28 cellular contexts compared by ENCODE assay signal in genomic region chr13:113663934-113664333, GRCh38. TPM values are rescaled to one million over a fixed set of nuclear protein-coding genes. Genes with fewer than 3 reads are reported as not detected.
DNase-seq lines count a peak whose midpoint lies in the region; ATAC-seq and TF ChIP-seq lines count a peak whose summit lies in the region.
"Had no signal": no experiment of that assay in that cellular context is flagged by ENCODE, and none has a peak within 500 bp of the region (broad histone marks: within the 10 kb centered on the region; RNA-seq: fewer than 3 reads in every experiment).

No MANE protein-coding gene starts in this region.

- DNase-seq in BE2C: peak; percentile 12
- DNase-seq in CD14-positive monocyte (ENCODE audit: low spot score): peak; percentile 33
- peak; percentile 32 for DNase-seq in endodermal cell
- peak; percentile 28 for DNase-seq in sigmoid colon
- no peak for DNase-seq in activated CD8-positive, alpha-beta memory T cell treated with anti-CD3 and anti-CD28 coated beads, Interleukin-2, amount 10 ng/mL, durations not matched to agents 7 days and 5 days
- DNase-seq in GM19238 (ENCODE audit: insufficient read length, low spot score): no peak
- DNase-seq: activated naive CD4-positive, alpha-beta T cell treated with anti-CD3 and anti-CD28 coated beads, Interleukin-2, amount 50 U/mL, for 16 hours; anterior cingulate cortex; caudate nucleus; CD4-positive, alpha-beta memory T cell; dermis blood vessel endothelial cell; DMS53; GDM1; NCI-H1105 treated with DMSO at 0.1 percent for 48 hours; NCI-H2081 treated with DMSO at 0.1 percent for 48 hours; NCI-H82 had no signal

- no peaks in the 10 kb centered on the region for H3K36me3 Mint-ChIP-seq in CD14-positive monocyte
- no peaks in the 10 kb centered on the region for H3K36me3 Mint-ChIP-seq in endodermal cell (ENCODE audit: low read depth)
- peaks cover 2% of the 10 kb centered on the region for H3K36me3 Mint-ChIP-seq in activated CD8-positive, alpha-beta memory T cell treated with anti-CD3 and anti-CD28 coated beads, Interleukin-2, amount 10 ng/mL, durations not matched to agents 7 days and 5 days
- H3K36me3 Mint-ChIP-seq: activated CD4-positive, alpha-beta memory T cell treated with anti-CD3 and anti-CD28 coated beads for 36 hours had no signal

- peak overlapping the region in 1 of 7 donors; percentile 52 for H3K27ac Mint-ChIP-seq in CD14-positive monocyte
- H3K27ac Mint-ChIP-seq in endodermal cell: no peak overlapping the region
- no peak overlapping the region for H3K27ac Mint-ChIP-seq in activated CD8-positive, alpha-beta memory T cell treated with anti-CD3 and anti-CD28 coated beads, Interleukin-2, amount 10 ng/mL, durations not matched to agents 7 days and 5 days
- H3K27ac Mint-ChIP-seq: activated CD4-positive, alpha-beta memory T cell treated with anti-CD3 and anti-CD28 coated beads for 36 hours; CD4-positive, alpha-beta memory T cell; GM23338; stimulated activated memory B cell treated with anti-CD40 and anti-IgM and Interleukin-4, amounts not matched to agents 10 μg/mL and 1 μg/mL and 100 μg/mL, for 72 hours had no signal

- H3K4me3 ChIP-seq in BE2C (ENCODE audit: low read depth, low read length) (no peak overlapping the region), endodermal cell (ENCODE audit: low read length) (no peak overlapping the region), sigmoid colon (no peak overlapping the region)
- H3K4me3 ChIP-seq: GM23338, K562, smooth muscle cell had no signal

- ATAC-seq in activated CD8-positive, alpha-beta memory T cell treated with anti-CD3 and anti-CD28 coated beads, Interleukin-2, amount 10 ng/mL, durations not matched to agents 7 days and 5 days: no peak
- no peak for ATAC-seq in GM21717 (IDR thresholded peaks at IDR 0.05; ENCODE audit: unreplicated experiment)
- ATAC-seq: GM23338; K562; stimulated activated memory B cell treated with anti-CD40 and anti-IgM and Interleukin-4, amounts not matched to agents 10 μg/mL and 1 μg/mL and 100 μg/mL, for 72 hours had no signal

- TF ChIP-seq CTCF in BE2C (IDR thresholded peaks at IDR 0.05; ENCODE audit: low read depth, low read length) (no peak), CD14-positive monocyte (IDR thresholded peaks at IDR 0.05) (no peak), endodermal cell (conservative IDR thresholded peaks at IDR 0.05) (no peak), sigmoid colon (IDR thresholded peaks at IDR 0.05) (no peak)

- no peak overlapping the region for H3K9ac ChIP-seq in endodermal cell (ENCODE audit: extremely low read depth, low read length, poor library complexity, severe bottlenecking)

- 91 to 94% methylated on average over 14 to 15 of the region's 15 CpGs for WGBS in endodermal cell (ENCODE audit: insufficient coverage in 1 of 2, insufficient read length in 1 of 2), 2 experiments
- 28 to 60% methylated on average over 15 of the region's 15 CpGs for WGBS in sigmoid colon, 2 donors

- H3K9me3 Mint-ChIP-seq in CD14-positive monocyte (peaks cover 12 to 24% (median 17%) of the 10 kb centered on the region in 7 donors), endodermal cell (peaks cover 17% of the 10 kb centered on the region)
- peaks cover 9% of the 10 kb centered on the region for H3K9me3 Mint-ChIP-seq in activated CD8-positive, alpha-beta memory T cell treated with anti-CD3 and anti-CD28 coated beads, Interleukin-2, amount 10 ng/mL, durations not matched to agents 7 days and 5 days (ENCODE audit: low read depth)
- H3K9me3 Mint-ChIP-seq: GM23338 had no signal

- H3K27ac ChIP-seq in endodermal cell (ENCODE audit: low read depth, low read length): no peak overlapping the region
- H3K27ac ChIP-seq in sigmoid colon: no peak overlapping the region
- H3K27ac ChIP-seq: VCaP had no signal

- H3K27me3 ChIP-seq in BE2C: no peaks in the 10 kb centered on the region
- H3K27me3 ChIP-seq in endodermal cell (ENCODE audit: control insufficient read depth, insufficient read depth, low read length, poor library complexity, severe bottlenecking): no peaks in the 10 kb centered on the region
- H3K27me3 ChIP-seq in sigmoid colon: peaks cover 0 to 4% (median 0%) of the 10 kb centered on the region in 3 donors

- CTCF ChIA-PET in activated CD8-positive, alpha-beta memory T cell treated with anti-CD3 and anti-CD28 coated beads, Interleukin-2, amount 10 ng/mL, durations not matched to agents 7 days and 5 days (lab: Charles Lee): interaction anchor here (1.1 kb wide), 1 partner anchor 79 kb away, joined by 3 read pairs; no protein-coding TSS in a partner anchor

- TF ChIP-seq EP300 in sigmoid colon (IDR thresholded peaks at IDR 0.05): no peak

- intact Hi-C loops in CD14-positive monocyte (cut with micrococcal nuclease) (no loop called here), sigmoid colon (cut with DNase I) (no loop called here)

- no peak for TF ChIP-seq POLR2A in sigmoid colon (IDR thresholded peaks at IDR 0.05)

- H3K4me1 Mint-ChIP-seq in CD14-positive monocyte (no peaks in the 10 kb centered on the region), endodermal cell (peaks cover 12% of the 10 kb centered on the region)
- no peaks in the 10 kb centered on the region for H3K4me1 Mint-ChIP-seq in activated CD8-positive, alpha-beta memory T cell treated with anti-CD3 and anti-CD28 coated beads, Interleukin-2, amount 10 ng/mL, durations not matched to agents 7 days and 5 days
- H3K4me1 Mint-ChIP-seq: CD4-positive, alpha-beta memory T cell; stimulated activated memory B cell treated with anti-CD40 and anti-IgM and Interleukin-4, amounts not matched to agents 10 μg/mL and 1 μg/mL and 100 μg/mL, for 72 hours had no signal

- H3K4me1 ChIP-seq in BE2C (no peaks in the 10 kb centered on the region), endodermal cell (ENCODE audit: control insufficient read depth, insufficient read depth, low read length) (no peaks in the 10 kb centered on the region), sigmoid colon (no peaks in the 10 kb centered on the region)

- H3K27me3 Mint-ChIP-seq in CD14-positive monocyte (ENCODE audit: low read depth in 3 of 3) (peaks cover 0 to 17% (median 2%) of the 10 kb centered on the region in 3 donors), endodermal cell (ENCODE audit: insufficient read depth) (peaks cover 2% of the 10 kb centered on the region)
- peaks cover 20% of the 10 kb centered on the region for H3K27me3 Mint-ChIP-seq in activated CD8-positive, alpha-beta memory T cell treated with anti-CD3 and anti-CD28 coated beads, Interleukin-2, amount 10 ng/mL, durations not matched to agents 7 days and 5 days

- H3K4me3 Mint-ChIP-seq in CD14-positive monocyte (no peak overlapping the region), endodermal cell (no peak overlapping the region)
- no peak overlapping the region for H3K4me3 Mint-ChIP-seq in activated CD8-positive, alpha-beta memory T cell treated with anti-CD3 and anti-CD28 coated beads, Interleukin-2, amount 10 ng/mL, durations not matched to agents 7 days and 5 days
- H3K4me3 Mint-ChIP-seq: activated CD4-positive, alpha-beta memory T cell treated with anti-CD3 and anti-CD28 coated beads for 36 hours; CD4-positive, alpha-beta memory T cell; GM23338; stimulated activated memory B cell treated with anti-CD40 and anti-IgM and Interleukin-4, amounts not matched to agents 10 μg/mL and 1 μg/mL and 100 μg/mL, for 72 hours had no signal

- H3K9me3 ChIP-seq in BE2C (no peaks in the 10 kb centered on the region), endodermal cell (ENCODE audit: control insufficient read depth, low read length) (peaks cover 16% of the 10 kb centered on the region), sigmoid colon (peaks cover 0 to 6% (median 2%) of the 10 kb centered on the region in 4 donors)

- H3K36me3 ChIP-seq in BE2C (no peaks in the 10 kb centered on the region), endodermal cell (ENCODE audit: control insufficient read depth, insufficient read depth, low read length) (no peaks in the 10 kb centered on the region), sigmoid colon (no peaks in the 10 kb centered on the region)

RNA-seq across cellular contexts. Expression of gene GRK1, which starts 3.1 kb away (rescaled TPM):
- polyA plus RNA-seq in BE2C (2012; ENCODE audit: insufficient read depth, insufficient read length, low read depth): not detected
- polyA plus RNA-seq in CD14-positive monocyte (not detected), sigmoid colon (under 1 TPM in 1 of 3 donors, not detected in 2; 0.10 TPM)
- total RNA-seq in endodermal cell (1 to 10 TPM; 1.7 to 2.5 TPM), sigmoid colon (under 1 TPM in 1 of 4 donors, not detected in 3; 0.28 TPM)
- polyA plus RNA-seq in endodermal cell (2013, experiment 1 of 2): 0.25 TPM
- 0.17 TPM for polyA plus RNA-seq in endodermal cell (2013, experiment 2 of 2)
- total RNA-seq in activated CD8-positive, alpha-beta memory T cell treated with anti-CD3 and anti-CD28 coated beads, Interleukin-2, amount 10 ng/mL, durations not matched to agents 7 days and 5 days: not detected
- total RNA-seq: activated CD4-positive, alpha-beta memory T cell treated with anti-CD3 and anti-CD28 coated beads for 36 hours; CD4-positive, alpha-beta memory T cell; dermis blood vessel endothelial cell; GM23338; MCF 10A; myocyte; pulmonary artery endothelial cell; smooth muscle cell had no signal
- polyA plus RNA-seq: CD4-positive, alpha-beta memory T cell; GM23338; K562; smooth muscle cell had no signal

RNA-seq across cellular contexts. Expression of gene ATP4B, which starts 5.9 kb away (rescaled TPM):
- polyA plus RNA-seq in BE2C (2012; ENCODE audit: insufficient read depth, insufficient read length, low read depth): not detected
- not detected for polyA plus RNA-seq in CD14-positive monocyte
- total RNA-seq in endodermal cell: not detected
- polyA plus RNA-seq in endodermal cell (2013, experiment 1 of 2): not detected
- not detected for polyA plus RNA-seq in endodermal cell (2013, experiment 2 of 2)
- not detected for total RNA-seq in sigmoid colon
- polyA plus RNA-seq in sigmoid colon: not detected
- total RNA-seq in activated CD8-positive, alpha-beta memory T cell treated with anti-CD3 and anti-CD28 coated beads, Interleukin-2, amount 10 ng/mL, durations not matched to agents 7 days and 5 days: not detected
- total RNA-seq: activated CD4-positive, alpha-beta memory T cell treated with anti-CD3 and anti-CD28 coated beads for 36 hours; CD4-positive, alpha-beta memory T cell; dermis blood vessel endothelial cell; GM23338; HT-29; K562; MCF 10A; myocyte; smooth muscle cell; temporal lobe had no signal
- polyA plus RNA-seq: GM23338, K562, smooth muscle cell had no signal

Comparison
In these comparisons a context has a peak if more than half of its experiments do, and no peak if none do; other contexts are left out.
1. DNase-seq: peak in BE2C (single experiment), CD14-positive monocyte (single experiment), endodermal cell (single experiment) and sigmoid colon (single experiment); none in activated CD8-positive, alpha-beta memory T cell treated with anti-CD3 and anti-CD28 coated beads, Interleukin-2, amount 10 ng/mL, durations not matched to agents 7 days and 5 days (single experiment) and GM19238 (single experiment).